14 cellular contexts compared by ENCODE assay signal in the genomic region with DNA sequence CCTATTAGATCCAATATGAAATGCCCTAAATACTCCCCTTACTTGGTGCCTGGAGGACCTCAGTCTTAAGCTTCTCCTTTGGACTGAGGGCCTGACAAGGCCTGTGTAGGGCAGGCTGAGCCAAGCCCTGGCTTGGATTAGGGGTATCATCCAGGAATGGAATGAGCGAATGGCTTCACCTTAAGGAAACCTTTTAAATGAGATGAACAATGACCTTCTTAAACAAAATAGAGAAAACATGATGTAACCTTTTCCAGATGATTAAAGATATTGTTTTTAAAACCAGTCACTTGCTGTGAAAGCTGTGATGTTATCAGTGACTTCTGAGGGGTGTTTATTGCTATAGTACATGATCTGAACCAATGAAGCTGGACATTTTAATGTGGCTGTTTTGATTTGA.
"Had no signal": no experiment of that assay in that cellular context is flagged by ENCODE, and none has a peak within 500 bp of the region (broad histone marks: within the 10 kb centered on the region; RNA-seq: fewer than 3 reads in every experiment).

No MANE protein-coding gene starts in this region.

- H3K4me2 ChIP-seq: smooth muscle cell had no signal

- DNase-seq: activated CD4-positive, alpha-beta T cell treated with anti-CD3 and anti-CD28 coated beads for 4 hours; activated CD8-positive, alpha-beta memory T cell treated with anti-CD3 and anti-CD28 coated beads, Interleukin-2, amount 50 U/mL, for 48 hours; activated CD8-positive, alpha-beta T cell treated with anti-CD3 and anti-CD28 coated beads, Interleukin-2, amount 10 ng/mL, durations not matched to agents 7 days and 5 days; activated naive CD4-positive, alpha-beta T cell treated with anti-CD3 and anti-CD28 coated beads for 36 hours; effector memory CD4-positive, alpha-beta T cell; midbrain; posterior cingulate gyrus; T-helper 9 cell; trophoblast cell; WERI-Rb-1 had no signal

- H3K36me3 ChIP-seq: WERI-Rb-1 had no signal

- H3K27ac ChIP-seq: epithelial cell of prostate had no signal

- H3K4me1 Mint-ChIP-seq: stimulated activated effector memory CD8-positive, alpha-beta T cell treated with anti-CD3 and anti-CD28 coated beads, Interleukin-12 subunit alpha, Interleukin-12 subunit beta, amount 100 ng/mL, for 72 hours had no signal

- H3K4me3 Mint-ChIP-seq: activated CD8-positive, alpha-beta T cell treated with anti-CD3 and anti-CD28 coated beads, Interleukin-2, amount 10 ng/mL, durations not matched to agents 7 days and 5 days; activated naive CD4-positive, alpha-beta T cell treated with anti-CD3 and anti-CD28 coated beads for 36 hours; stimulated activated effector memory CD8-positive, alpha-beta T cell treated with anti-CD3 and anti-CD28 coated beads, Interleukin-12 subunit alpha, Interleukin-12 subunit beta, amount 100 ng/mL, for 72 hours had no signal

- ATAC-seq: activated CD8-positive, alpha-beta T cell treated with anti-CD3 and anti-CD28 coated beads, Interleukin-2, amount 10 ng/mL, durations not matched to agents 7 days and 5 days; stimulated activated effector memory CD8-positive, alpha-beta T cell treated with anti-CD3 and anti-CD28 coated beads, Interleukin-12 subunit alpha, Interleukin-12 subunit beta, amount 100 ng/mL, for 72 hours had no signal

- FAIRE-seq: astrocyte had no signal

- H3K27ac Mint-ChIP-seq: activated CD8-positive, alpha-beta T cell treated with anti-CD3 and anti-CD28 coated beads, Interleukin-2, amount 10 ng/mL, durations not matched to agents 7 days and 5 days; activated naive CD4-positive, alpha-beta T cell treated with anti-CD3 and anti-CD28 coated beads for 36 hours; stimulated activated effector memory CD8-positive, alpha-beta T cell treated with anti-CD3 and anti-CD28 coated beads, Interleukin-12 subunit alpha, Interleukin-12 subunit beta, amount 100 ng/mL, for 72 hours had no signal

- H3K36me3 Mint-ChIP-seq: stimulated activated effector memory CD8-positive, alpha-beta T cell treated with anti-CD3 and anti-CD28 coated beads, Interleukin-12 subunit alpha, Interleukin-12 subunit beta, amount 100 ng/mL, for 72 hours had no signal

- H3K4me3 ChIP-seq: smooth muscle cell had no signal

- H3K9me3 Mint-ChIP-seq: activated naive CD4-positive, alpha-beta T cell treated with anti-CD3 and anti-CD28 coated beads for 36 hours; stimulated activated effector memory CD8-positive, alpha-beta T cell treated with anti-CD3 and anti-CD28 coated beads, Interleukin-12 subunit alpha, Interleukin-12 subunit beta, amount 100 ng/mL, for 72 hours had no signal
